ENCODE assay signal across 1 cellular context in the genomic region with DNA sequence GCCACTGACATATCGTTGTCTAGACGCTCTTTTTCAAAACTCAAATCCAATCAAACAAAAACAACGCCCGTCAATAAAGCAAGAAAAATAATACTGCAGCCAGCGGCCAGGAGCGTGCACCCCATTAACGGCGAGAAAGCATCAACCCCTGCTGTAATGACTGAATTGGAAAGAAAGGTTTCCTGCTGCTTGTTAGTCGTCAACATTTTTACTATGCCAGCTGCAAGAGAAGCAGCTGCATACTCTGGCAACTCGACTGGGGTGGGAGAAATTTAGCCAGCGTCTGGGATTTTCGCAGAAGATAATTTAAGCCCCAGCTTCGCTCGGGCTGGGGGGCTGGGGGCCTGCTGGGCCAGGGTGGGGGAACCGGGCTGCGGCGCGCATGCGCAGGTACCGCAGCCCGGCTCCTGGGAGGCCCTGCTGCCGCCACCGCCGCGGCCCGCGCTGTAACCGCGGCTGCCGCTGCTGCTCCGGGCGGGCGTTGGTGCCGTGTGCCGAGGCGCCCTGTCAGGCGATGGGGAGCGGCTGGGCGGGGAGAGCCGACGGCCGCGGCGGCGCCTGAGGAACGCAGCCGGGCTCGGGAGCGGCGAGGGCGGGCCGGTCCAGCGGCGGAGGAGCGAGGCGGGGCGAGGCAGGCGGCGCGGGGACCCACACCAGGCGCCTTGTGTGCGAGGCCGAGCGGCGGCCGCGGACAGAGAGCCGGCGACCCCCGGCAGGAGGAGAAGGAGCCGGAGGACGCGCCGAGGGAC.
TF ChIP-seq lines count a peak whose summit lies in the region.

No MANE protein-coding gene starts in this region.

TF ChIP-seq in K562, 482 proteins besides CTCF, POLR2A, EP300 and RAD21 (continued from another document and continues in another):
- TF ChIP-seq, protein P1, sequence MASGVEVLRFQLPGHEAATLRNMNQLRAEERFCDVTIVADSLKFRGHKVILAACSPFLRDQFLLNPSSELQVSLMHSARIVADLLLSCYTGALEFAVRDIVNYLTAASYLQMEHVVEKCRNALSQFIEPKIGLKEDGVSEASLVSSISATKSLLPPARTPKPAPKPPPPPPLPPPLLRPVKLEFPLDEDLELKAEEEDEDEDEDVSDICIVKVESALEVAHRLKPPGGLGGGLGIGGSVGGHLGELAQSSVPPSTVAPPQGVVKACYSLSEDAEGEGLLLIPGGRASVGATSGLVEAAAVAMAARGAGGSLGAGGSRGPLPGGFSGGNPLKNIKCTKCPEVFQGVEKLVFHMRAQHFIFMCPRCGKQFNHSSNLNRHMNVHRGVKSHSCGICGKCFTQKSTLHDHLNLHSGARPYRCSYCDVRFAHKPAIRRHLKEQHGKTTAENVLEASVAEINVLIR (CRISPR knock-in tag; IDR thresholded peaks at IDR 0.05) = no peak
- no peak for TF ChIP-seq NR3C1 (CRISPR knock-in tag; IDR thresholded peaks at IDR 0.05)
- TF ChIP-seq MEIS2 (IDR thresholded peaks at IDR 0.05; ENCODE audit: partially characterized antibody) = peak; percentile 70
- TF ChIP-seq, protein P2, sequence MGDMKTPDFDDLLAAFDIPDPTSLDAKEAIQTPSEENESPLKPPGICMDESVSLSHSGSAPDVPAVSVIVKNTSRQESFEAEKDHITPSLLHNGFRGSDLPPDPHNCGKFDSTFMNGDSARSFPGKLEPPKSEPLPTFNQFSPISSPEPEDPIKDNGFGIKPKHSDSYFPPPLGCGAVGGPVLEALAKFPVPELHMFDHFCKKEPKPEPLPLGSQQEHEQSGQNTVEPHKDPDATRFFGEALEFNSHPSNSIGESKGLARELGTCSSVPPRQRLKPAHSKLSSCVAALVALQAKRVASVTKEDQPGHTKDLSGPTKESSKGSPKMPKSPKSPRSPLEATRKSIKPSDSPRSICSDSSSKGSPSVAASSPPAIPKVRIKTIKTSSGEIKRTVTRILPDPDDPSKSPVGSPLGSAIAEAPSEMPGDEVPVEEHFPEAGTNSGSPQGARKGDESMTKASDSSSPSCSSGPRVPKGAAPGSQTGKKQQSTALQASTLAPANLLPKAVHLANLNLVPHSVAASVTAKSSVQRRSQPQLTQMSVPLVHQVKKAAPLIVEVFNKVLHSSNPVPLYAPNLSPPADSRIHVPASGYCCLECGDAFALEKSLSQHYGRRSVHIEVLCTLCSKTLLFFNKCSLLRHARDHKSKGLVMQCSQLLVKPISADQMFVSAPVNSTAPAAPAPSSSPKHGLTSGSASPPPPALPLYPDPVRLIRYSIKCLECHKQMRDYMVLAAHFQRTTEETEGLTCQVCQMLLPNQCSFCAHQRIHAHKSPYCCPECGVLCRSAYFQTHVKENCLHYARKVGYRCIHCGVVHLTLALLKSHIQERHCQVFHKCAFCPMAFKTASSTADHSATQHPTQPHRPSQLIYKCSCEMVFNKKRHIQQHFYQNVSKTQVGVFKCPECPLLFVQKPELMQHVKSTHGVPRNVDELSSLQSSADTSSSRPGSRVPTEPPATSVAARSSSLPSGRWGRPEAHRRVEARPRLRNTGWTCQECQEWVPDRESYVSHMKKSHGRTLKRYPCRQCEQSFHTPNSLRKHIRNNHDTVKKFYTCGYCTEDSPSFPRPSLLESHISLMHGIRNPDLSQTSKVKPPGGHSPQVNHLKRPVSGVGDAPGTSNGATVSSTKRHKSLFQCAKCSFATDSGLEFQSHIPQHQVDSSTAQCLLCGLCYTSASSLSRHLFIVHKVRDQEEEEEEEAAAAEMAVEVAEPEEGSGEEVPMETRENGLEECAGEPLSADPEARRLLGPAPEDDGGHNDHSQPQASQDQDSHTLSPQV (IDR thresholded peaks at IDR 0.05) = peak; percentile 61
- no peak; the same call in 1 of the 2 replicates for TF ChIP-seq NCOR1 (IDR thresholded peaks at IDR 0.05)
- TF ChIP-seq FOXA1 (IDR thresholded peaks at IDR 0.05; ENCODE audit: borderline replicate concordance) = no peak
- TF ChIP-seq TFAM (CRISPR knock-in tag; conservative IDR thresholded peaks at IDR 0.05) = no peak
- TF ChIP-seq SIX5 (IDR thresholded peaks at IDR 0.05; ENCODE audit: borderline replicate concordance in 1 of 2, insufficient read depth in 1 of 2, low read depth in 1 of 2, low read length in 2 of 2) = no peak
- TF ChIP-seq ZNF584 (CRISPR knock-in tag; IDR thresholded peaks at IDR 0.05; ENCODE audit: low read depth) = no peak
- TF ChIP-seq, protein P3, sequence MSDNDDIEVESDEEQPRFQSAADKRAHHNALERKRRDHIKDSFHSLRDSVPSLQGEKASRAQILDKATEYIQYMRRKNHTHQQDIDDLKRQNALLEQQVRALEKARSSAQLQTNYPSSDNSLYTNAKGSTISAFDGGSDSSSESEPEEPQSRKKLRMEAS (CRISPR knock-in tag; IDR thresholded peaks at IDR 0.05) = no peak; the same call in 1 of the 2 replicates
- TF ChIP-seq RBFOX2 (IDR thresholded peaks at IDR 0.05; ENCODE audit: low read depth, low read length) = peak; percentile 69
- 0 out of 2 replicates have a peak, but pooled peaks have one; percentile 19 for TF ChIP-seq TRIM28 (IDR thresholded peaks at IDR 0.05)
- no peak for TF ChIP-seq ZNF431 (CRISPR knock-in tag; IDR thresholded peaks at IDR 0.05)
- TF ChIP-seq ZNF253 (CRISPR knock-in tag; conservative IDR thresholded peaks at IDR 0.05) = no peak
- TF ChIP-seq, protein P4, sequence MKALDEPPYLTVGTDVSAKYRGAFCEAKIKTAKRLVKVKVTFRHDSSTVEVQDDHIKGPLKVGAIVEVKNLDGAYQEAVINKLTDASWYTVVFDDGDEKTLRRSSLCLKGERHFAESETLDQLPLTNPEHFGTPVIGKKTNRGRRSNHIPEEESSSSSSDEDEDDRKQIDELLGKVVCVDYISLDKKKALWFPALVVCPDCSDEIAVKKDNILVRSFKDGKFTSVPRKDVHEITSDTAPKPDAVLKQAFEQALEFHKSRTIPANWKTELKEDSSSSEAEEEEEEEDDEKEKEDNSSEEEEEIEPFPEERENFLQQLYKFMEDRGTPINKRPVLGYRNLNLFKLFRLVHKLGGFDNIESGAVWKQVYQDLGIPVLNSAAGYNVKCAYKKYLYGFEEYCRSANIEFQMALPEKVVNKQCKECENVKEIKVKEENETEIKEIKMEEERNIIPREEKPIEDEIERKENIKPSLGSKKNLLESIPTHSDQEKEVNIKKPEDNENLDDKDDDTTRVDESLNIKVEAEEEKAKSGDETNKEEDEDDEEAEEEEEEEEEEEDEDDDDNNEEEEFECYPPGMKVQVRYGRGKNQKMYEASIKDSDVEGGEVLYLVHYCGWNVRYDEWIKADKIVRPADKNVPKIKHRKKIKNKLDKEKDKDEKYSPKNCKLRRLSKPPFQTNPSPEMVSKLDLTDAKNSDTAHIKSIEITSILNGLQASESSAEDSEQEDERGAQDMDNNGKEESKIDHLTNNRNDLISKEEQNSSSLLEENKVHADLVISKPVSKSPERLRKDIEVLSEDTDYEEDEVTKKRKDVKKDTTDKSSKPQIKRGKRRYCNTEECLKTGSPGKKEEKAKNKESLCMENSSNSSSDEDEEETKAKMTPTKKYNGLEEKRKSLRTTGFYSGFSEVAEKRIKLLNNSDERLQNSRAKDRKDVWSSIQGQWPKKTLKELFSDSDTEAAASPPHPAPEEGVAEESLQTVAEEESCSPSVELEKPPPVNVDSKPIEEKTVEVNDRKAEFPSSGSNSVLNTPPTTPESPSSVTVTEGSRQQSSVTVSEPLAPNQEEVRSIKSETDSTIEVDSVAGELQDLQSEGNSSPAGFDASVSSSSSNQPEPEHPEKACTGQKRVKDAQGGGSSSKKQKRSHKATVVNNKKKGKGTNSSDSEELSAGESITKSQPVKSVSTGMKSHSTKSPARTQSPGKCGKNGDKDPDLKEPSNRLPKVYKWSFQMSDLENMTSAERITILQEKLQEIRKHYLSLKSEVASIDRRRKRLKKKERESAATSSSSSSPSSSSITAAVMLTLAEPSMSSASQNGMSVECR (CRISPR knock-in tag; IDR thresholded peaks at IDR 0.05) = 0 out of 2 replicates have a peak, but pooled peaks have one; percentile 19
- 0 out of 2 replicates have a peak, but pooled peaks have one; percentile 11 for TF ChIP-seq LARP7 (IDR thresholded peaks at IDR 0.05)
- TF ChIP-seq CBX3 (IDR thresholded peaks at IDR 0.05; ENCODE audit: borderline replicate concordance in 1 of 2, low read length in 2 of 2) = no peak
- TF ChIP-seq CC2D1A (IDR thresholded peaks at IDR 0.05) = no peak
- peak; percentile 13; the same call in 1 of the 2 replicates for TF ChIP-seq ESRRA (IDR thresholded peaks at IDR 0.05; ENCODE audit: borderline replicate concordance, low read depth)
- TF ChIP-seq, protein P5, sequence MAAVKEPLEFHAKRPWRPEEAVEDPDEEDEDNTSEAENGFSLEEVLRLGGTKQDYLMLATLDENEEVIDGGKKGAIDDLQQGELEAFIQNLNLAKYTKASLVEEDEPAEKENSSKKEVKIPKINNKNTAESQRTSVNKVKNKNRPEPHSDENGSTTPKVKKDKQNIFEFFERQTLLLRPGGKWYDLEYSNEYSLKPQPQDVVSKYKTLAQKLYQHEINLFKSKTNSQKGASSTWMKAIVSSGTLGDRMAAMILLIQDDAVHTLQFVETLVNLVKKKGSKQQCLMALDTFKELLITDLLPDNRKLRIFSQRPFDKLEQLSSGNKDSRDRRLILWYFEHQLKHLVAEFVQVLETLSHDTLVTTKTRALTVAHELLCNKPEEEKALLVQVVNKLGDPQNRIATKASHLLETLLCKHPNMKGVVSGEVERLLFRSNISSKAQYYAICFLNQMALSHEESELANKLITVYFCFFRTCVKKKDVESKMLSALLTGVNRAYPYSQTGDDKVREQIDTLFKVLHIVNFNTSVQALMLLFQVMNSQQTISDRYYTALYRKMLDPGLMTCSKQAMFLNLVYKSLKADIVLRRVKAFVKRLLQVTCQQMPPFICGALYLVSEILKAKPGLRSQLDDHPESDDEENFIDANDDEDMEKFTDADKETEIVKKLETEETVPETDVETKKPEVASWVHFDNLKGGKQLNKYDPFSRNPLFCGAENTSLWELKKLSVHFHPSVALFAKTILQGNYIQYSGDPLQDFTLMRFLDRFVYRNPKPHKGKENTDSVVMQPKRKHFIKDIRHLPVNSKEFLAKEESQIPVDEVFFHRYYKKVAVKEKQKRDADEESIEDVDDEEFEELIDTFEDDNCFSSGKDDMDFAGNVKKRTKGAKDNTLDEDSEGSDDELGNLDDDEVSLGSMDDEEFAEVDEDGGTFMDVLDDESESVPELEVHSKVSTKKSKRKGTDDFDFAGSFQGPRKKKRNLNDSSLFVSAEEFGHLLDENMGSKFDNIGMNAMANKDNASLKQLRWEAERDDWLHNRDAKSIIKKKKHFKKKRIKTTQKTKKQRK (IDR thresholded peaks at IDR 0.05; ENCODE audit: borderline replicate concordance, low read depth, low read length) = no peak
- TF ChIP-seq MTA3 (IDR thresholded peaks at IDR 0.05; ENCODE audit: borderline replicate concordance) = no peak
- TF ChIP-seq JUN (IDR thresholded peaks at IDR 0.05; ENCODE audit: borderline replicate concordance, low read depth, low read length) = no peak
- peak; percentile 37 for TF ChIP-seq JUN (CRISPR knock-in tag; IDR thresholded peaks at IDR 0.05; ENCODE audit: borderline replicate concordance)
- TF ChIP-seq CTBP1 (IDR thresholded peaks at IDR 0.05; ENCODE audit: borderline replicate concordance) = peak; percentile 80; the same call in 1 of the 2 replicates
- no peak for TF ChIP-seq COPS2 (conservative IDR thresholded peaks at IDR 0.05)
- no peak for TF ChIP-seq KLF1 (tag; IDR thresholded peaks at IDR 0.05)
- no peak for TF ChIP-seq NCOA4 (IDR thresholded peaks at IDR 0.05; ENCODE audit: partially characterized antibody)
- peak; percentile 89 for TF ChIP-seq TAF1 (IDR thresholded peaks at IDR 0.05; ENCODE audit: control insufficient read depth, extremely low read depth, insufficient read depth, low read length, severe bottlenecking)
- TF ChIP-seq TAF15 (IDR thresholded peaks at IDR 0.05; ENCODE audit: low read depth, low read length) = no peak
- TF ChIP-seq, protein P6, sequence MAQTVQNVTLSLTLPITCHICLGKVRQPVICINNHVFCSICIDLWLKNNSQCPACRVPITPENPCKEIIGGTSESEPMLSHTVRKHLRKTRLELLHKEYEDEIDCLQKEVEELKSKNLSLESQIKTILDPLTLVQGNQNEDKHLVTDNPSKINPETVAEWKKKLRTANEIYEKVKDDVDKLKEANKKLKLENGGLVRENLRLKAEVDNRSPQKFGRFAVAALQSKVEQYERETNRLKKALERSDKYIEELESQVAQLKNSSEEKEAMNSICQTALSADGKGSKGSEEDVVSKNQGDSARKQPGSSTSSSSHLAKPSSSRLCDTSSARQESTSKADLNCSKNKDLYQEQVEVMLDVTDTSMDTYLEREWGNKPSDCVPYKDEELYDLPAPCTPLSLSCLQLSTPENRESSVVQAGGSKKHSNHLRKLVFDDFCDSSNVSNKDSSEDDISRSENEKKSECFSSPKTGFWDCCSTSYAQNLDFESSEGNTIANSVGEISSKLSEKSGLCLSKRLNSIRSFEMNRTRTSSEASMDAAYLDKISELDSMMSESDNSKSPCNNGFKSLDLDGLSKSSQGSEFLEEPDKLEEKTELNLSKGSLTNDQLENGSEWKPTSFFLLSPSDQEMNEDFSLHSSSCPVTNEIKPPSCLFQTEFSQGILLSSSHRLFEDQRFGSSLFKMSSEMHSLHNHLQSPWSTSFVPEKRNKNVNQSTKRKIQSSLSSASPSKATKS (CRISPR knock-in tag; IDR thresholded peaks at IDR 0.05) = 0 out of 2 replicates have a peak, but pooled peaks have one; percentile 3
- TF ChIP-seq NFXL1 (CRISPR knock-in tag; IDR thresholded peaks at IDR 0.05) = 0 out of 2 replicates have a peak, but pooled peaks have one; percentile 12
- TF ChIP-seq ZNF57 (CRISPR knock-in tag; IDR thresholded peaks at IDR 0.05) = no peak
- no peak for TF ChIP-seq ZNF324 (CRISPR knock-in tag; IDR thresholded peaks at IDR 0.05)
- TF ChIP-seq, protein P7, sequence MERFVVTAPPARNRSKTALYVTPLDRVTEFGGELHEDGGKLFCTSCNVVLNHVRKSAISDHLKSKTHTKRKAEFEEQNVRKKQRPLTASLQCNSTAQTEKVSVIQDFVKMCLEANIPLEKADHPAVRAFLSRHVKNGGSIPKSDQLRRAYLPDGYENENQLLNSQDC (CRISPR knock-in tag; IDR thresholded peaks at IDR 0.05) = 0 out of 2 replicates have a peak, but pooled peaks have one; percentile 15
- TF ChIP-seq SMARCA5 (IDR thresholded peaks at IDR 0.05) = 0 out of 2 replicates have a peak, but pooled peaks have one; percentile 14
- TF ChIP-seq, protein P8, sequence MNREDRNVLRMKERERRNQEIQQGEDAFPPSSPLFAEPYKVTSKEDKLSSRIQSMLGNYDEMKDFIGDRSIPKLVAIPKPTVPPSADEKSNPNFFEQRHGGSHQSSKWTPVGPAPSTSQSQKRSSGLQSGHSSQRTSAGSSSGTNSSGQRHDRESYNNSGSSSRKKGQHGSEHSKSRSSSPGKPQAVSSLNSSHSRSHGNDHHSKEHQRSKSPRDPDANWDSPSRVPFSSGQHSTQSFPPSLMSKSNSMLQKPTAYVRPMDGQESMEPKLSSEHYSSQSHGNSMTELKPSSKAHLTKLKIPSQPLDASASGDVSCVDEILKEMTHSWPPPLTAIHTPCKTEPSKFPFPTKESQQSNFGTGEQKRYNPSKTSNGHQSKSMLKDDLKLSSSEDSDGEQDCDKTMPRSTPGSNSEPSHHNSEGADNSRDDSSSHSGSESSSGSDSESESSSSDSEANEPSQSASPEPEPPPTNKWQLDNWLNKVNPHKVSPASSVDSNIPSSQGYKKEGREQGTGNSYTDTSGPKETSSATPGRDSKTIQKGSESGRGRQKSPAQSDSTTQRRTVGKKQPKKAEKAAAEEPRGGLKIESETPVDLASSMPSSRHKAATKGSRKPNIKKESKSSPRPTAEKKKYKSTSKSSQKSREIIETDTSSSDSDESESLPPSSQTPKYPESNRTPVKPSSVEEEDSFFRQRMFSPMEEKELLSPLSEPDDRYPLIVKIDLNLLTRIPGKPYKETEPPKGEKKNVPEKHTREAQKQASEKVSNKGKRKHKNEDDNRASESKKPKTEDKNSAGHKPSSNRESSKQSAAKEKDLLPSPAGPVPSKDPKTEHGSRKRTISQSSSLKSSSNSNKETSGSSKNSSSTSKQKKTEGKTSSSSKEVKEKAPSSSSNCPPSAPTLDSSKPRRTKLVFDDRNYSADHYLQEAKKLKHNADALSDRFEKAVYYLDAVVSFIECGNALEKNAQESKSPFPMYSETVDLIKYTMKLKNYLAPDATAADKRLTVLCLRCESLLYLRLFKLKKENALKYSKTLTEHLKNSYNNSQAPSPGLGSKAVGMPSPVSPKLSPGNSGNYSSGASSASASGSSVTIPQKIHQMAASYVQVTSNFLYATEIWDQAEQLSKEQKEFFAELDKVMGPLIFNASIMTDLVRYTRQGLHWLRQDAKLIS (CRISPR knock-in tag; IDR thresholded peaks at IDR 0.05) = no peak
- no peak for TF ChIP-seq NELFE (IDR thresholded peaks at IDR 0.05; ENCODE audit: insufficient read depth, insufficient read length)
